Comparison of ENCODE assay signal across 11 cellular contexts in genomic region chr1:243708210-243708609, GRCh38.
DNase-seq lines count a peak whose midpoint lies in the region; FAIRE-seq and TF ChIP-seq lines count a peak whose summit lies in the region.
"Had no signal": no experiment of that assay in that cellular context is flagged by ENCODE, and none has a peak within 500 bp of the region (broad histone marks: within the 10 kb centered on the region; RNA-seq: fewer than 3 reads in every experiment).

No MANE protein-coding gene starts in this region.

- H3K36me3 Mint-ChIP-seq in activated T-helper 1 cell treated with anti-CD3 and anti-CD28 coated beads, Interleukin-12 subunit alpha, Interleukin-12 subunit beta, Interleukin-2, Interleukin-4 antibody, amounts not matched to agents 30 ng/mL and 10 ng/mL and 1 ng/mL, durations not matched to agents 14 hours and 24 hours and 36 hours (ENCODE audit: low read depth) = no peaks in the 10 kb centered on the region

- H3K36me3 ChIP-seq in DOHH2 (ENCODE audit: control insufficient read depth, low read length) (no peaks in the 10 kb centered on the region), OCI-LY1 (ENCODE audit: insufficient read depth, low read length) (no peaks in the 10 kb centered on the region), Peyer's patch (no peaks in the 10 kb centered on the region), brain microvascular endothelial cell (replicated peaks) (no peaks in the 10 kb centered on the region)

- H3K4me2 ChIP-seq in DOHH2 (ENCODE audit: low read length) = no peak overlapping the region
- no peak overlapping the region for H3K4me2 ChIP-seq in OCI-LY1 (ENCODE audit: low read length)

- intact Hi-C loops in activated T-helper 1 cell treated with anti-CD3 and anti-CD28 coated beads, Interleukin-12 subunit alpha, Interleukin-12 subunit beta, Interleukin-2, Interleukin-4 antibody, amounts not matched to agents 30 ng/mL and 10 ng/mL and 1 ng/mL, durations not matched to agents 14 hours and 24 hours and 36 hours (cut with micrococcal nuclease) = loop anchor here (1.0 to 5.0 kb wide), 2 partner anchors 239 to 565 kb away; no protein-coding TSS in a partner anchor

- no peak overlapping the region for H2AFZ ChIP-seq in OCI-LY1 (ENCODE audit: low read length)
- H2AFZ ChIP-seq: parathyroid adenoma had no signal

- H3K9me3 ChIP-seq in DOHH2 (ENCODE audit: control insufficient read depth, insufficient read depth, low read length) = no peaks in the 10 kb centered on the region
- no peaks in the 10 kb centered on the region for H3K9me3 ChIP-seq in OCI-LY1 (ENCODE audit: low read length)
- H3K9me3 ChIP-seq in Peyer's patch = no peaks in the 10 kb centered on the region

- 0 out of 2 replicates have a peak, but pooled peaks have one; percentile 17 for TF ChIP-seq CTCF in 22Rv1 (IDR thresholded peaks at IDR 0.05)
- TF ChIP-seq CTCF in DOHH2 (IDR thresholded peaks at IDR 0.05; ENCODE audit: low read depth, low read length, poor library complexity, severe bottlenecking) = peak; percentile 22
- TF ChIP-seq CTCF in OCI-LY1 (IDR thresholded peaks at IDR 0.05; ENCODE audit: low read length) = peak; percentile 22; the same call in 1 of the 2 replicates
- TF ChIP-seq CTCF in Peyer's patch (IDR thresholded peaks at IDR 0.05) = peak in 1 of 6 experiments; percentile 16
- TF ChIP-seq CTCF in brain microvascular endothelial cell (IDR thresholded peaks at IDR 0.05; ENCODE audit: low read depth, low read length, missing control alignments) = no peak

- peak; percentile 29 for FAIRE-seq in endometrium (lab: Jason Lieb, UNC)

- no peaks in the 10 kb centered on the region for H3K4me1 ChIP-seq in DOHH2 (ENCODE audit: control insufficient read depth, low read length)
- H3K4me1 ChIP-seq in OCI-LY1 (ENCODE audit: insufficient read depth, low read length, severe bottlenecking) = no peaks in the 10 kb centered on the region
- no peaks in the 10 kb centered on the region for H3K4me1 ChIP-seq in Peyer's patch
- H3K4me1 ChIP-seq: parathyroid adenoma had no signal

- TF ChIP-seq POLR2A in Peyer's patch (IDR thresholded peaks at IDR 0.05) = no peak

- no peak overlapping the region for H3K9ac ChIP-seq in OCI-LY1 (ENCODE audit: low read length)
- H3K9ac ChIP-seq: parathyroid adenoma had no signal

- no peak for DNase-seq in activated T-helper 1 cell treated with anti-CD3 and anti-CD28 coated beads, Interleukin-12 subunit alpha, Interleukin-12 subunit beta, Interleukin-2, Interleukin-4 antibody, amounts not matched to agents 30 ng/mL and 10 ng/mL and 1 ng/mL, durations not matched to agents 14 hours and 24 hours and 36 hours (ENCODE audit: low spot score)
- DNase-seq in caudate nucleus (lab: John Stamatoyannopoulos, UW) (no peak), Peyer's patch (no peak), brain microvascular endothelial cell (no peak)
- DNase-seq: activated CD8-positive, alpha-beta T cell treated with anti-CD3 and anti-CD28 coated beads, Interleukin-2, amount 10 ng/mL, durations not matched to agents 7 days and 5 days had no signal

- peaks cover 6% of the 10 kb centered on the region for H3K4me1 Mint-ChIP-seq in activated T-helper 1 cell treated with anti-CD3 and anti-CD28 coated beads, Interleukin-12 subunit alpha, Interleukin-12 subunit beta, Interleukin-2, Interleukin-4 antibody, amounts not matched to agents 30 ng/mL and 10 ng/mL and 1 ng/mL, durations not matched to agents 14 hours and 24 hours and 36 hours (ENCODE audit: low read depth)

- H3K4me3 ChIP-seq in DOHH2 (ENCODE audit: low read length) (no peak overlapping the region), OCI-LY1 (ENCODE audit: low read depth, low read length, poor library complexity, severe bottlenecking) (no peak overlapping the region), Peyer's patch (no peak overlapping the region), brain microvascular endothelial cell (ENCODE audit: low read depth, low read length) (no peak overlapping the region)

- H3K4me3 Mint-ChIP-seq in activated T-helper 1 cell treated with anti-CD3 and anti-CD28 coated beads, Interleukin-12 subunit alpha, Interleukin-12 subunit beta, Interleukin-2, Interleukin-4 antibody, amounts not matched to agents 30 ng/mL and 10 ng/mL and 1 ng/mL, durations not matched to agents 14 hours and 24 hours and 36 hours = no peak overlapping the region
- H3K4me3 Mint-ChIP-seq: activated CD8-positive, alpha-beta T cell treated with anti-CD3 and anti-CD28 coated beads, Interleukin-2, amount 10 ng/mL, durations not matched to agents 7 days and 5 days; central memory CD8-positive, alpha-beta T cell had no signal

- H3K27ac Mint-ChIP-seq in activated T-helper 1 cell treated with anti-CD3 and anti-CD28 coated beads, Interleukin-12 subunit alpha, Interleukin-12 subunit beta, Interleukin-2, Interleukin-4 antibody, amounts not matched to agents 30 ng/mL and 10 ng/mL and 1 ng/mL, durations not matched to agents 14 hours and 24 hours and 36 hours = no peak overlapping the region
- H3K27ac Mint-ChIP-seq: activated CD8-positive, alpha-beta T cell treated with anti-CD3 and anti-CD28 coated beads, Interleukin-2, amount 10 ng/mL, durations not matched to agents 7 days and 5 days had no signal

- H3K79me2 ChIP-seq in DOHH2 (ENCODE audit: control insufficient read depth, low read length) = no peaks in the 10 kb centered on the region
- H3K79me2 ChIP-seq in OCI-LY1 (ENCODE audit: insufficient read depth, low read length) = no peaks in the 10 kb centered on the region
- H3K79me2 ChIP-seq: parathyroid adenoma had no signal

- H3F3A ChIP-seq in DOHH2 (ENCODE audit: control insufficient read depth, insufficient read depth) (no peaks in the 10 kb centered on the region), OCI-LY1 (ENCODE audit: insufficient read depth, low read length) (no peaks in the 10 kb centered on the region)

- peaks cover 2% of the 10 kb centered on the region for H3K27me3 Mint-ChIP-seq in activated T-helper 1 cell treated with anti-CD3 and anti-CD28 coated beads, Interleukin-12 subunit alpha, Interleukin-12 subunit beta, Interleukin-2, Interleukin-4 antibody, amounts not matched to agents 30 ng/mL and 10 ng/mL and 1 ng/mL, durations not matched to agents 14 hours and 24 hours and 36 hours (ENCODE audit: insufficient read depth)
- H3K27me3 Mint-ChIP-seq: central memory CD8-positive, alpha-beta T cell had no signal

- H3K9me3 Mint-ChIP-seq in activated T-helper 1 cell treated with anti-CD3 and anti-CD28 coated beads, Interleukin-12 subunit alpha, Interleukin-12 subunit beta, Interleukin-2, Interleukin-4 antibody, amounts not matched to agents 30 ng/mL and 10 ng/mL and 1 ng/mL, durations not matched to agents 14 hours and 24 hours and 36 hours = no peaks in the 10 kb centered on the region
- H3K9me3 Mint-ChIP-seq: central memory CD8-positive, alpha-beta T cell had no signal

- H3K9me2 ChIP-seq in DOHH2 (replicated peaks; ENCODE audit: control insufficient read depth, low read length) = no peaks in the 10 kb centered on the region
- H3K9me2 ChIP-seq in OCI-LY1 (ENCODE audit: low read depth, low read length) = no peaks in the 10 kb centered on the region

- H4K20me1 ChIP-seq in DOHH2 (ENCODE audit: control insufficient read depth, insufficient read depth, low read depth, low read length) (no peaks in the 10 kb centered on the region), OCI-LY1 (ENCODE audit: insufficient read depth, low read length) (no peaks in the 10 kb centered on the region)

- no peak overlapping the region for H3K27ac ChIP-seq in 22Rv1
- H3K27ac ChIP-seq in DOHH2 (ENCODE audit: low read depth, low read length) = no peak overlapping the region
- H3K27ac ChIP-seq in OCI-LY1 (ENCODE audit: low read depth, low read length, poor library complexity, severe bottlenecking) = no peak overlapping the region
- no peak overlapping the region for H3K27ac ChIP-seq in caudate nucleus (ENCODE audit: low read depth, low read length)
- H3K27ac ChIP-seq in Peyer's patch = no peak overlapping the region
- H3K27ac ChIP-seq in brain microvascular endothelial cell = no peak overlapping the region
- H3K27ac ChIP-seq: parathyroid adenoma had no signal

- in situ Hi-C loops in brain microvascular endothelial cell (cut with HindIII; ENCODE audit: low pct_ligation_motif_present, low sequenced_read_pairs) = no loop called here

- peaks cover 3% of the 10 kb centered on the region; the same call in 1 of the 2 replicates for H3K27me3 ChIP-seq in DOHH2 (ENCODE audit: control insufficient read depth, low read length)
- H3K27me3 ChIP-seq in OCI-LY1 (ENCODE audit: insufficient read depth, low read length) = no peaks in the 10 kb centered on the region
- H3K27me3 ChIP-seq in Peyer's patch = no peaks in the 10 kb centered on the region
- H3K27me3 ChIP-seq in brain microvascular endothelial cell (replicated peaks) = no peaks in the 10 kb centered on the region
